9 cellular contexts compared by ENCODE assay signal in the genomic region with DNA sequence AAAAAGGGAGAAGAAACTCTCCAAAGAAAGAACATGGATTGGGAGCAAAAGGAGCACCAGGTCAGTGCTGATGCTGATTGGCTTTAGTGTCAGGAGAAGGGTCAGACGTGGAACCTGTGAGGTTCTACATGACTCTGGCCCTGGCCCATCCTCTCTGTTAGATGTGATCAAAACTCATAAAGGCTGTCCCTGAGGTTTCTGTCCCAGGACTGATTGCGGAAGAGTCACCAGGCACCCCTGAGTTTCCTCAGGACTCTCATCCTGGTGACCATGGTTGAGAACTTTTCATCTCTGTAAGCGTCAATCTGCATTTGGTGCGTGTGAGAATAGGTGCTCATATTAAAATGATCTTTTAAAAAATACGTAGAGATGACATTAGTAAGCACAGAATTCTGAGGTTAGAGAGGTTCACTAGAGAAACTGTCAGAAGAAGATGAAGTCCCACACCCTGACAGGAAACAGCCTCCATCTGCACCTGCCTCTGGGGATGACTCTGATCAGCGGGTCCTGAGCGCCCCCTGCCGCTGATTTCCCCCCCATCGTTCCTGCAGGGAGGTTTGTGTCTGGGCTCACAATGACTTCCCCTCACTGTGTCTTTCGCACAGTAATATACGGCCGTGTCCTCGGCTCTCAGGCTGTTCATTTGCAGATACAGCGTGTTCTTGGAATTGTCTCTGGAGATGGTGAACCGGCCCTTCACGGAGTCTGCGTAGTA.
DNase-seq lines count a peak whose midpoint lies in the region; ATAC-seq and TF ChIP-seq lines count a peak whose summit lies in the region.
"Had no signal": no experiment of that assay in that cellular context is flagged by ENCODE, and none has a peak within 500 bp of the region (broad histone marks: within the 10 kb centered on the region; RNA-seq: fewer than 3 reads in every experiment).

No MANE protein-coding gene starts in this region.

- TF ChIP-seq EP300 in gastroesophageal sphincter (IDR thresholded peaks at IDR 0.05), result no peak

- peak; percentile 16 for TF ChIP-seq CTCF in brain microvascular endothelial cell (IDR thresholded peaks at IDR 0.05; ENCODE audit: low read depth, low read length, missing control alignments)
- no peak for TF ChIP-seq CTCF in gastroesophageal sphincter (IDR thresholded peaks at IDR 0.05)

- H3K27ac ChIP-seq in brain microvascular endothelial cell (no peak overlapping the region), gastroesophageal sphincter (no peak overlapping the region)

- no peaks in the 10 kb centered on the region for H3K4me1 Mint-ChIP-seq in stimulated activated effector memory CD8-positive, alpha-beta T cell treated with anti-CD3 and anti-CD28 coated beads, Interleukin-12 subunit alpha, Interleukin-12 subunit beta, amount 100 ng/mL, for 72 hours

- WGBS in gastroesophageal sphincter (ENCODE audit: low coverage in 1 of 2), 2 donors, result 47 to 59% methylated on average over 16 to 17 of the region's 17 CpGs

- H3K9me3 Mint-ChIP-seq in stimulated activated effector memory CD8-positive, alpha-beta T cell treated with anti-CD3 and anti-CD28 coated beads, Interleukin-12 subunit alpha, Interleukin-12 subunit beta, amount 100 ng/mL, for 72 hours, result no peaks in the 10 kb centered on the region

- H3K4me3 Mint-ChIP-seq in stimulated activated effector memory CD8-positive, alpha-beta T cell treated with anti-CD3 and anti-CD28 coated beads, Interleukin-12 subunit alpha, Interleukin-12 subunit beta, amount 100 ng/mL, for 72 hours, result no peak overlapping the region

- no peaks in the 10 kb centered on the region for H3K4me1 ChIP-seq in gastroesophageal sphincter

- TF ChIP-seq POLR2A in gastroesophageal sphincter (IDR thresholded peaks at IDR 0.05), result no peak

- no peaks in the 10 kb centered on the region for H3K36me3 Mint-ChIP-seq in stimulated activated effector memory CD8-positive, alpha-beta T cell treated with anti-CD3 and anti-CD28 coated beads, Interleukin-12 subunit alpha, Interleukin-12 subunit beta, amount 100 ng/mL, for 72 hours

- DNase-seq in NCI-H1436 (lab: John Stamatoyannopoulos, UW) (peak; percentile 21), NCI-H1436 treated with DMSO at 0.1 percent for 48 hours (lab: John Stamatoyannopoulos, UW) (no peak), UCSD-AML1 (lab: John Stamatoyannopoulos, UW; ENCODE audit: unreplicated experiment) (peak; percentile 52), brain microvascular endothelial cell (no peak), NCI-H1417 treated with DMSO at 0.1 percent for 48 hours (lab: John Stamatoyannopoulos, UW) (no peak)
- peak; percentile 55 to 63 for DNase-seq in stimulated activated effector memory CD8-positive, alpha-beta T cell treated with anti-CD3 and anti-CD28 coated beads, Interleukin-12 subunit alpha, Interleukin-12 subunit beta, amount 100 ng/mL, for 72 hours (ENCODE audit: low spot score in 2 of 2)
- DNase-seq: IMR-90 had no signal

- no peaks in the 10 kb centered on the region for H3K9me3 ChIP-seq in gastroesophageal sphincter

- H3K36me3 ChIP-seq in brain microvascular endothelial cell (replicated peaks) (no peaks in the 10 kb centered on the region), gastroesophageal sphincter (no peaks in the 10 kb centered on the region)

- ATAC-seq in stimulated activated effector memory CD8-positive, alpha-beta T cell treated with anti-CD3 and anti-CD28 coated beads, Interleukin-12 subunit alpha, Interleukin-12 subunit beta, amount 100 ng/mL, for 72 hours, result peak; percentile 56
- no peak for ATAC-seq in GM19395 (IDR thresholded peaks at IDR 0.05; ENCODE audit: unreplicated experiment)
- ATAC-seq in gastroesophageal sphincter, result no peak

- H3K4me3 ChIP-seq in brain microvascular endothelial cell (ENCODE audit: low read depth, low read length) (no peak overlapping the region), gastroesophageal sphincter (no peak overlapping the region)

- no peak overlapping the region for H3K27ac Mint-ChIP-seq in stimulated activated effector memory CD8-positive, alpha-beta T cell treated with anti-CD3 and anti-CD28 coated beads, Interleukin-12 subunit alpha, Interleukin-12 subunit beta, amount 100 ng/mL, for 72 hours

- in situ Hi-C loops in brain microvascular endothelial cell (cut with HindIII; ENCODE audit: low pct_ligation_motif_present, low sequenced_read_pairs), result no loop called here

- no peaks in the 10 kb centered on the region for H3K27me3 ChIP-seq in brain microvascular endothelial cell (replicated peaks)
- peaks cover 39% of the 10 kb centered on the region for H3K27me3 ChIP-seq in gastroesophageal sphincter

Comparison
In these comparisons a context has a peak if more than half of its experiments do, and no peak if none do; other contexts are left out.
1. DNase-seq: peak in NCI-H1436 (single experiment), UCSD-AML1 (single experiment) and stimulated activated effector memory CD8-positive, alpha-beta T cell treated with anti-CD3 and anti-CD28 coated beads, Interleukin-12 subunit alpha, Interleukin-12 subunit beta, amount 100 ng/mL, for 72 hours (2 of 2); none in NCI-H1436 treated with DMSO at 0.1 percent for 48 hours (single experiment), brain microvascular endothelial cell (single experiment) and NCI-H1417 treated with DMSO at 0.1 percent for 48 hours (single experiment).